ENCODE assay signal across 1 cellular context in genomic region chr16:379183-379960, GRCh38.
A peak's percentile ranks its signal among the peaks of the same experiment; 100 is the strongest.
TF ChIP-seq lines count a peak whose summit lies in the region.

No MANE protein-coding gene starts in this region.

TF ChIP-seq in GM23338, 12 proteins besides CTCF, POLR2A, EP300 and RAD21 (continued from another document):
- TF ChIP-seq ZNF462 (CRISPR knock-in tag; IDR thresholded peaks at IDR 0.05), result no peak
- TF ChIP-seq POLR2AphosphoS5 (IDR thresholded peaks at IDR 0.05; ENCODE audit: low read depth), result peak; percentile 48; the same call in 1 of the 2 replicates
- TF ChIP-seq NANOG (IDR thresholded peaks at IDR 0.05; ENCODE audit: borderline replicate concordance), result no peak
TF ChIP-seq in GM23338: peak in this region for 1.
